1 cellular context compared by ENCODE assay signal in genomic region chr1:9529190-9529589, GRCh38.
TF ChIP-seq lines count a peak whose summit lies in the region.

No MANE protein-coding gene starts in this region.

TF ChIP-seq in H1, 55 proteins besides CTCF, POLR2A, EP300 and RAD21:
- TF ChIP-seq POLR2AphosphoS5 (IDR thresholded peaks at IDR 0.05; ENCODE audit: low read depth, low read length) (no peak), TBP (IDR thresholded peaks at IDR 0.05; ENCODE audit: low read depth, low read length) (no peak), KDM1A (IDR thresholded peaks at IDR 0.05; ENCODE audit: borderline replicate concordance, low read length) (no peak), MAFK (IDR thresholded peaks at IDR 0.05; ENCODE audit: low read depth, low read length) (no peak), RNF2 (IDR thresholded peaks at IDR 0.05; ENCODE audit: borderline replicate concordance, low read depth, low read length, missing control alignments, poor library complexity, severe bottlenecking) (no peak), TAF1 (IDR thresholded peaks at IDR 0.05; ENCODE audit: low read depth, low read length) (no peak), CBX5 (IDR thresholded peaks at IDR 0.05; ENCODE audit: low read depth, low read length) (no peak), TEAD4 (IDR thresholded peaks at IDR 0.05; ENCODE audit: low read depth, low read length) (no peak), HDAC2 (IDR thresholded peaks at IDR 0.05; ENCODE audit: borderline replicate concordance in 1 of 2, low read depth in 2 of 2, low read length in 2 of 2) (no peak), KDM4A (IDR thresholded peaks at IDR 0.05; ENCODE audit: low read depth, low read length, severe bottlenecking) (no peak), GTF2F1 (IDR thresholded peaks at IDR 0.05; ENCODE audit: borderline replicate concordance, low read depth, low read length) (no peak), SIX5 (IDR thresholded peaks at IDR 0.05; ENCODE audit: low read depth, low read length) (no peak), BRCA1 (IDR thresholded peaks at IDR 0.05; ENCODE audit: low read depth, low read length) (no peak), HDAC6 (IDR thresholded peaks at IDR 0.05; ENCODE audit: low read depth, low read length) (no peak), SAP30 (IDR thresholded peaks at IDR 0.05; ENCODE audit: insufficient read depth, insufficient replicate concordance, low read length) (no peak), JUND (IDR thresholded peaks at IDR 0.05; ENCODE audit: low read length) (no peak), SUZ12 (IDR thresholded peaks at IDR 0.05; ENCODE audit: low read length) (no peak), EGR1 (IDR thresholded peaks at IDR 0.05; ENCODE audit: borderline replicate concordance, low read depth, low read length) (no peak), GABPA (IDR thresholded peaks at IDR 0.05; ENCODE audit: borderline replicate concordance, insufficient read depth, low read length) (no peak)
